24 cellular contexts compared by ENCODE assay signal in genomic region chr11:61131186-61131585, GRCh38. TPM values are rescaled to one million over a fixed set of nuclear protein-coding genes. Genes with fewer than 3 reads are reported as not detected.
DNase-seq lines count a peak whose midpoint lies in the region; ATAC-seq and TF ChIP-seq lines count a peak whose summit lies in the region.
"Had no signal": no experiment of that assay in that cellular context is flagged by ENCODE, and none has a peak within 500 bp of the region (broad histone marks: within the 10 kb centered on the region; RNA-seq: fewer than 3 reads in every experiment).

No MANE protein-coding gene starts in this region.

- 97% methylated on average over 7 of the region's 8 CpGs; no CpG with 5 or more reads in 1 of the 2 experiments for WGBS in IMR-90 (ENCODE audit: extremely low coverage in 2 of 2, insufficient read length in 1 of 2), 2 experiments
- 100% methylated on average over 1 of the region's 8 CpGs; no CpG with 5 or more reads in 1 of the 2 donors for WGBS in gastroesophageal sphincter (ENCODE audit: low coverage in 1 of 2), 2 donors
- WGBS in stomach, 5 donors, result 88 to 93% (median 90%) methylated on average over 6 to 8 of the region's 8 CpGs

- no peak overlapping the region for H3K56ac ChIP-seq in IMR-90 (ENCODE audit: extremely low read depth, insufficient read depth, low read length)

- in situ Hi-C loops in IMR-90 (cut with MboI; ENCODE audit: low sequenced_read_pairs), result no loop called here

- H3K9ac ChIP-seq in IMR-90 (ENCODE audit: low read depth, low read length), result no peak overlapping the region
- H3K9ac ChIP-seq: BLaER1 had no signal

- no peak overlapping the region for H3K4ac ChIP-seq in IMR-90 (ENCODE audit: low read depth, low read length)

- dilution Hi-C loops in IMR-90 (cut with HindIII; ENCODE audit: low sequenced_read_pairs, unreplicated experiment), result no loop called here

- no peak overlapping the region for H2BK15ac ChIP-seq in IMR-90 (ENCODE audit: low read depth, low read length)

- no peak overlapping the region for H4K91ac ChIP-seq in IMR-90 (ENCODE audit: insufficient read depth, low read depth, low read length)

- intact Hi-C loops in IMR-90 (cut with micrococcal nuclease), result loop anchor here (2.0 kb wide), 1 partner anchor 300 kb away; no protein-coding TSS in a partner anchor
- intact Hi-C loops in stomach (cut with DNase I; ENCODE audit: low total_unique reads), result no loop called here

- 0 out of 2 replicates have a peak overlapping the region, but pooled peaks have one; percentile 9 for H2BK120ac ChIP-seq in IMR-90 (ENCODE audit: low read depth, low read length)

- no peak overlapping the region for H2BK5ac ChIP-seq in IMR-90 (ENCODE audit: low read depth, low read length, poor library complexity, severe bottlenecking)

- peaks cover 42% of the 10 kb centered on the region for H4K20me1 ChIP-seq in IMR-90 (ENCODE audit: insufficient read depth, low read length)

- ATAC-seq in IMR-90 (ENCODE audit: low read depth) (no peak), gastroesophageal sphincter (no peak), HG02938 (IDR thresholded peaks at IDR 0.05; ENCODE audit: unreplicated experiment) (no peak), GM21367 (IDR thresholded peaks at IDR 0.05; ENCODE audit: unreplicated experiment) (no peak)
- ATAC-seq: HCT116, Right ventricle myocardium inferior had no signal

- H4K5ac ChIP-seq in IMR-90 (ENCODE audit: low read depth, low read length), result no peak overlapping the region

- no peaks in the 10 kb centered on the region for H3K27me3 ChIP-seq in IMR-90 (ENCODE audit: control insufficient read depth, insufficient read depth, low read length)
- no peaks in the 10 kb centered on the region for H3K27me3 ChIP-seq in gastroesophageal sphincter
- no peaks in the 10 kb centered on the region for H3K27me3 ChIP-seq in neutrophil
- no peaks in the 10 kb centered on the region for H3K27me3 ChIP-seq in stomach

- H2AK5ac ChIP-seq in IMR-90 (ENCODE audit: low read depth, low read length), result no peak overlapping the region

- BruUV-seq in IMR-90 (replicated peaks; lab: Mats Ljungman, UMichigan), result no TSS peak

- H3K9me3 ChIP-seq in IMR-90 (ENCODE audit: control insufficient read depth, insufficient read depth, low read length) (no peaks in the 10 kb centered on the region), gastroesophageal sphincter (no peaks in the 10 kb centered on the region), neutrophil (no peaks in the 10 kb centered on the region), stomach (no peaks in the 10 kb centered on the region)
- H3K9me3 ChIP-seq: BLaER1 had no signal

- TF ChIP-seq CTCF in IMR-90 (conservative IDR thresholded peaks at IDR 0.05; ENCODE audit: low read depth, low read length) (no peak), gastroesophageal sphincter (IDR thresholded peaks at IDR 0.05) (no peak), neutrophil (IDR thresholded peaks at IDR 0.05) (no peak), stomach (IDR thresholded peaks at IDR 0.05) (no peak)

- CTCF ChIA-PET in IMR-90 (lab: Yijun Ruan, JAX), result no interaction called here

- TF ChIP-seq POLR2A in IMR-90 (IDR thresholded peaks at IDR 0.05; ENCODE audit: low read depth, low read length), result no peak
- no peak for TF ChIP-seq POLR2A in gastroesophageal sphincter (IDR thresholded peaks at IDR 0.05)
- TF ChIP-seq POLR2A in stomach (IDR thresholded peaks at IDR 0.05), result no peak

- TF ChIP-seq EP300 in gastroesophageal sphincter (IDR thresholded peaks at IDR 0.05) (no peak), stomach (IDR thresholded peaks at IDR 0.05) (no peak)

- no peak overlapping the region for H3K18ac ChIP-seq in IMR-90 (ENCODE audit: low read depth, low read length)

- H3K9me1 ChIP-seq in IMR-90 (ENCODE audit: insufficient read depth, low read length), result peaks cover 11% of the 10 kb centered on the region; the same call in 1 of the 2 replicates

- H3K14ac ChIP-seq in IMR-90 (replicated peaks; ENCODE audit: low read depth, low read length), result no peak overlapping the region

- H3K23ac ChIP-seq in IMR-90 (ENCODE audit: low read depth, low read length), result no peak overlapping the region

- H3K27ac ChIP-seq in IMR-90 (ENCODE audit: insufficient read depth, low read length), result no peak overlapping the region
- H3K27ac ChIP-seq in gastroesophageal sphincter, result peak overlapping the region in 3 of 4 donors; percentile 73 to 77 (median 74)
- H3K27ac ChIP-seq in neutrophil, result peak overlapping the region; percentile 62
- peak overlapping the region in 4 of 5 donors; percentile 67 to 81 (median 72) for H3K27ac ChIP-seq in stomach
- H3K27ac ChIP-seq: BLaER1 had no signal

- no peak overlapping the region for H2BK20ac ChIP-seq in IMR-90 (ENCODE audit: low read depth, low read length)

- TF ChIP-seq RAD21 in IMR-90 (IDR thresholded peaks at IDR 0.05; ENCODE audit: low read length), result no peak

- peaks cover 3 to 27% of the 10 kb centered on the region in 2 experiments; a peak in 2 of 4 replicates for H3K79me1 ChIP-seq in IMR-90 (ENCODE audit: low read depth in 1 of 2, low read length in 2 of 2)

- no peak for DNase-seq in IMR-90
- no peak for DNase-seq in stomach
- no peak for DNase-seq in activated naive CD4-positive, alpha-beta T cell treated with Interleukin-2 at 50 U/mL for 16 hours
- DNase-seq in cerebellar nuclear complex (lab: John Stamatoyannopoulos, UW), result no peak
- DNase-seq: Calu3; CD8-positive, alpha-beta memory T cell; DMS153; Karpas-422; NCI-H1694 treated with DMSO at 0.1 percent for 48 hours; NCI-H2081 treated with DMSO at 0.1 percent for 48 hours; NCI-H2171 treated with DMSO at 0.1 percent for 48 hours; NCI-H524 treated with DMSO at 0.1 percent for 48 hours; OCI-M1 had no signal

- H3K36me3 ChIP-seq in IMR-90 (ENCODE audit: control insufficient read depth, insufficient read depth, low read length), result peaks cover 16% of the 10 kb centered on the region; the same call in 1 of the 2 replicates
- peaks cover 0 to 50% of the 10 kb centered on the region in 2 donors for H3K36me3 ChIP-seq in gastroesophageal sphincter
- H3K36me3 ChIP-seq in neutrophil, result peaks cover 89% of the 10 kb centered on the region
- peaks cover 20 to 74% (median 61%) of the 10 kb centered on the region in 4 donors for H3K36me3 ChIP-seq in stomach

- H2AFZ ChIP-seq in IMR-90 (replicated peaks; ENCODE audit: low read length, poor library complexity), result no peak overlapping the region

- no peak overlapping the region for H3K4me2 ChIP-seq in IMR-90 (ENCODE audit: low read depth, low read length)

- POLR2A ChIA-PET in IMR-90 (lab: Charles Lee; ENCODE audit: unreplicated experiment), result interaction anchor here (0.6 kb wide), 1 partner anchor 17 kb away, joined by 3 read pairs; no protein-coding TSS in a partner anchor

- H3K4me1 ChIP-seq in IMR-90 (ENCODE audit: control insufficient read depth, insufficient read depth, low read length) (peaks cover 10% of the 10 kb centered on the region), gastroesophageal sphincter (peaks cover 0 to 27% (median 8%) of the 10 kb centered on the region in 3 donors), neutrophil (ENCODE audit: control insufficient read depth in 1 of 2, insufficient read depth in 1 of 2, low read depth in 1 of 2, low read length in 1 of 2) (peaks cover 5 to 8% of the 10 kb centered on the region in 2 experiments), stomach (peaks cover 13 to 32% (median 20%) of the 10 kb centered on the region in 4 donors)

- no peak overlapping the region for H4K8ac ChIP-seq in IMR-90 (ENCODE audit: low read depth in 2 of 2, low read length in 2 of 2)

- H3K4me3 ChIP-seq in IMR-90 (ENCODE audit: insufficient read depth, low read depth, low read length) (no peak overlapping the region), gastroesophageal sphincter (no peak overlapping the region), neutrophil (ENCODE audit: low read depth in 1 of 2, low read length in 1 of 2) (no peak overlapping the region), stomach (no peak overlapping the region)
- H3K4me3 ChIP-seq: BLaER1 had no signal

- no peak overlapping the region for H2AK9ac ChIP-seq in IMR-90 (replicated peaks; ENCODE audit: low read depth, low read length, poor library complexity)

TF ChIP-seq in IMR-90, 13 proteins besides CTCF, POLR2A, EP300 and RAD21:
- no peak for TF ChIP-seq CEBPB (IDR thresholded peaks at IDR 0.05; ENCODE audit: low read depth, low read length)
- TF ChIP-seq FOS (IDR thresholded peaks at IDR 0.05; ENCODE audit: low read depth, low read length), result no peak
- TF ChIP-seq NFE2L2 (IDR thresholded peaks at IDR 0.05; ENCODE audit: low read depth, low read length), result no peak
- no peak for TF ChIP-seq MAFK (IDR thresholded peaks at IDR 0.05; ENCODE audit: low read depth, low read length)
- no peak for TF ChIP-seq SMC3 (IDR thresholded peaks at IDR 0.05; ENCODE audit: low read depth, low read length)
- no peak for TF ChIP-seq USF2 (IDR thresholded peaks at IDR 0.05; ENCODE audit: low read depth, low read length)
- TF ChIP-seq RCOR1 (IDR thresholded peaks at IDR 0.05; ENCODE audit: insufficient replicate concordance, low read length), result no peak

RNA-seq across cellular contexts. Expression of gene CD5, which starts 28.9 kb away (rescaled TPM):
- total RNA-seq in IMR-90 (2012; rRNA removed), result not detected in 2 replicates
- polyA plus RNA-seq in IMR-90 (2012; rRNA removed), result not detected in 2 replicates
- polyA plus RNA-seq in IMR-90 (2012; cell fraction: cytosol; rRNA removed), result not detected in 2 replicates
- not detected in 2 replicates for polyA plus RNA-seq in IMR-90 (2012; cell fraction: nucleus; rRNA removed; ENCODE audit: low replicate concordance)
- under 1 TPM; 0.31 to 0.62 (median 0.44) TPM for total RNA-seq in gastroesophageal sphincter
- 10 to 100 TPM in 1 of 5 donors, 1 to 10 TPM in 1, not detected in 3; 1.7 to 14.2 TPM for total RNA-seq in stomach
- 1 to 10 TPM in 1 of 3 donors, under 1 TPM in 2; 0.53 to 1.1 (median 0.75) TPM for polyA plus RNA-seq in stomach
- total RNA-seq: Calu3, G401, H1, MCF 10A, Right ventricle myocardium inferior, SK-MEL-5 had no signal
- polyA plus RNA-seq: H1 had no signal

RNA-seq across cellular contexts. Expression of gene VPS37C, which starts 30.0 kb away (rescaled TPM):
- 3.2 and 3.6 TPM in 2 replicates for total RNA-seq in IMR-90 (2012; rRNA removed)
- polyA plus RNA-seq in IMR-90 (2012; rRNA removed), result 13.2 and 14.1 TPM in 2 replicates
- polyA plus RNA-seq in IMR-90 (2012; cell fraction: cytosol; rRNA removed), result 11.1 and 14.1 TPM in 2 replicates
- 29.3 and 30.3 TPM in 2 replicates for polyA plus RNA-seq in IMR-90 (2012; cell fraction: nucleus; rRNA removed; ENCODE audit: low replicate concordance)
- 10 to 100 TPM; 19.1 to 41.9 (median 25.5) TPM for total RNA-seq in gastroesophageal sphincter
- 10 to 100 TPM in 4 of 5 donors, 1 to 10 TPM in 1; 6.4 to 53.6 (median 37.1) TPM for total RNA-seq in stomach
- 10 to 100 TPM; 13.8 to 28.4 (median 26.9) TPM for polyA plus RNA-seq in stomach
